18 cellular contexts compared by ENCODE assay signal in genomic region chr1:57796609-57797008, GRCh38.
DNase-seq lines count a peak whose midpoint lies in the region; ATAC-seq, FAIRE-seq and TF ChIP-seq lines count a peak whose summit lies in the region.
"Had no signal": no experiment of that assay in that cellular context is flagged by ENCODE, and none has a peak within 500 bp of the region (broad histone marks: within the 10 kb centered on the region; RNA-seq: fewer than 3 reads in every experiment).

No MANE protein-coding gene starts in this region.

- BruUV-seq in K562 (replicated peaks; lab: Mats Ljungman, UMichigan) = no TSS peak

- H3K4me3 ChIP-seq in NB4 (ENCODE audit: low read depth, low read length) (no peak overlapping the region), K562 (no peak overlapping the region)
- H3K4me3 ChIP-seq: body of pancreas, psoas muscle, testis had no signal

- no peaks in the 10 kb centered on the region for H3K4me1 Mint-ChIP-seq in natural killer cell treated with Interleukin-12 subunit alpha and Interleukin-12 subunit beta and Interleukin-15 and Interleukin-18, amount 100 ng/mL, for 72 hours (ENCODE audit: low read depth in 2 of 2)
- H3K4me1 Mint-ChIP-seq: IgD-negative memory B cell had no signal

- DNase-seq in EL (peak; percentile 17), NB4 (ENCODE audit: low read depth) (peak; percentile 28), K562 (ENCODE audit: extremely low read depth in 1 of 4, low spot score in 3 of 4) (peak in 1 of 4 experiments; percentile 4), kidney glomerular epithelial cell (lab: John Stamatoyannopoulos, UW) (peak; percentile 45), KBM-7 (no peak), NCI-H2227 treated with DMSO at 0.1 percent for 48 hours (lab: John Stamatoyannopoulos, UW) (no peak)
- DNase-seq in natural killer cell treated with Interleukin-12 subunit alpha and Interleukin-12 subunit beta and Interleukin-15 and Interleukin-18, amount 100 ng/mL, for 72 hours (ENCODE audit: low spot score) = no peak
- no peak for DNase-seq in activated T-cell treated with anti-CD3 and anti-CD28 coated beads, Interleukin-2, amount 50 U/mL, for 48 hours
- DNase-seq: activated CD4-positive, alpha-beta T cell treated with anti-CD3 and anti-CD28 coated beads, Interleukin-2, amount 50 U/mL, for 4 hours; activated gamma-delta T cell; body of pancreas; DMS 273 treated with DMSO at 0.1 percent for 48 hours; effector memory CD4-positive, alpha-beta T cell; glutamatergic neuron; NCI-H526 treated with DMSO at 0.1 percent for 48 hours; psoas muscle; testis had no signal

- H3K27me3 ChIP-seq in K562 (ENCODE audit: control insufficient read depth in 2 of 2, insufficient read depth in 2 of 2, low read length in 2 of 2) = no peaks in the 10 kb centered on the region
- H3K27me3 ChIP-seq: body of pancreas, testis had no signal

- H3K27me3 Mint-ChIP-seq in natural killer cell treated with Interleukin-12 subunit alpha and Interleukin-12 subunit beta and Interleukin-15 and Interleukin-18, amount 100 ng/mL, for 72 hours = peaks cover 15 to 17% of the 10 kb centered on the region in 2 donors

- POLR2A ChIA-PET in K562 (lab: Yijun Ruan, JAX) = no interaction called here

- no peak overlapping the region for H3K9ac ChIP-seq in K562 (ENCODE audit: insufficient read depth in 1 of 2, low read depth in 2 of 2, low read length in 2 of 2)

- no peaks in the 10 kb centered on the region for H3K9me1 ChIP-seq in K562 (ENCODE audit: control insufficient read depth, insufficient read depth, low read length)

- TF ChIP-seq POLR2A in NB4 (IDR thresholded peaks at IDR 0.05; ENCODE audit: extremely low read depth, insufficient read length) (no peak), K562 (conservative IDR thresholded peaks at IDR 0.05) (no peak)

- TF ChIP-seq RAD21 in K562 (CRISPR knock-in tag; conservative IDR thresholded peaks at IDR 0.05 in 1 of 2, IDR thresholded peaks at IDR 0.05 in 1 of 2) = no peak

- no peaks in the 10 kb centered on the region for H4K20me1 ChIP-seq in K562 (replicated peaks; ENCODE audit: control insufficient read depth, insufficient read depth, low read length)

- intact Hi-C loops in K562 (cut with micrococcal nuclease) = no loop called here

- H3K79me2 ChIP-seq in K562 (ENCODE audit: control insufficient read depth, insufficient read depth, low read length) = no peaks in the 10 kb centered on the region

- 0 out of 3 replicates have a peak, but pooled peaks have one; percentile 34 for ATAC-seq in K562
- no peak for ATAC-seq in natural killer cell treated with Interleukin-12 subunit alpha and Interleukin-12 subunit beta and Interleukin-15 and Interleukin-18, amount 100 ng/mL, for 72 hours
- ATAC-seq: body of pancreas, psoas muscle had no signal

- H3K4me3 Mint-ChIP-seq in natural killer cell treated with Interleukin-12 subunit alpha and Interleukin-12 subunit beta and Interleukin-15 and Interleukin-18, amount 100 ng/mL, for 72 hours = no peak overlapping the region
- H3K4me3 Mint-ChIP-seq: IgD-negative memory B cell had no signal

- no peak overlapping the region for H2AFZ ChIP-seq in K562 (ENCODE audit: low read depth, low read length)

- no peaks in the 10 kb centered on the region; a peak in 1 of 5 replicates for H3K4me1 ChIP-seq in K562 (replicated peaks in 1 of 2; ENCODE audit: control insufficient read depth in 2 of 2, insufficient read depth in 2 of 2, low read length in 2 of 2)
- H3K4me1 ChIP-seq: body of pancreas, psoas muscle, testis had no signal

- no peaks in the 10 kb centered on the region for H3K9me3 ChIP-seq in K562 (replicated peaks; ENCODE audit: control insufficient read depth, insufficient read depth, low read depth, low read length)
- H3K9me3 ChIP-seq: body of pancreas, psoas muscle, testis had no signal

- TF ChIP-seq CTCF in NB4 (IDR thresholded peaks at IDR 0.05; ENCODE audit: low read depth, low read length) (no peak), K562 (IDR thresholded peaks at IDR 0.05 in 2 of 3, conservative IDR thresholded peaks at IDR 0.05 in 1 of 3; ENCODE audit: insufficient read depth in 2 of 3, low read depth in 1 of 3, low read length in 3 of 3) (no peak)

- no peak overlapping the region for H3K4me2 ChIP-seq in K562 (ENCODE audit: insufficient read depth, low read length)

- no peak for TF ChIP-seq EP300 in K562 (IDR thresholded peaks at IDR 0.05; ENCODE audit: low read length)

- no peaks in the 10 kb centered on the region for H3K36me3 ChIP-seq in K562 (ENCODE audit: control insufficient read depth, insufficient read depth, low read length)

- in situ Hi-C loops in K562 (cut with MboI) (no loop called here), KBM-7 (cut with MboI; ENCODE audit: low pct_unique_long_range_greater_than_20kb, low sequenced_read_pairs) (no loop called here)

- FAIRE-seq in K562 (lab: Jason Lieb, UNC) = no peak

- no peak overlapping the region for H3K27ac ChIP-seq in K562 (ENCODE audit: extremely low read depth, low read depth, low read length)
- H3K27ac ChIP-seq: body of pancreas, psoas muscle, testis had no signal

- no peak overlapping the region for H3K27ac Mint-ChIP-seq in natural killer cell treated with Interleukin-12 subunit alpha and Interleukin-12 subunit beta and Interleukin-15 and Interleukin-18, amount 100 ng/mL, for 72 hours

- H3K9me3 Mint-ChIP-seq in natural killer cell treated with Interleukin-12 subunit alpha and Interleukin-12 subunit beta and Interleukin-15 and Interleukin-18, amount 100 ng/mL, for 72 hours = no peaks in the 10 kb centered on the region

- CTCF ChIA-PET in K562 (lab: Yijun Ruan, JAX; ENCODE audit: low intra/inter-chr PET ratio) = no interaction called here

- 4% methylated on average over 2 of the region's 2 CpGs for WGBS in K562 (ENCODE audit: insufficient coverage, low coverage, missing lambda C conversion rate)

- H3K36me3 Mint-ChIP-seq in natural killer cell treated with Interleukin-12 subunit alpha and Interleukin-12 subunit beta and Interleukin-15 and Interleukin-18, amount 100 ng/mL, for 72 hours = no peaks in the 10 kb centered on the region
- H3K36me3 Mint-ChIP-seq: IgD-negative memory B cell had no signal

TF ChIP-seq in K562, 482 proteins besides CTCF, POLR2A, EP300 and RAD21:
- TF ChIP-seq GABPA (tag; conservative IDR thresholded peaks at IDR 0.05; ENCODE audit: low read depth) (peak; percentile 44; the same call in 1 of the 2 replicates), JUND (IDR thresholded peaks at IDR 0.05; ENCODE audit: borderline replicate concordance, low read depth, low read length) (0 out of 2 replicates have a peak, but pooled peaks have one; percentile 16), JUND (tag; IDR thresholded peaks at IDR 0.05; ENCODE audit: borderline replicate concordance, low read depth, low read length) (no peak)
- TF ChIP-seq, protein P1, sequence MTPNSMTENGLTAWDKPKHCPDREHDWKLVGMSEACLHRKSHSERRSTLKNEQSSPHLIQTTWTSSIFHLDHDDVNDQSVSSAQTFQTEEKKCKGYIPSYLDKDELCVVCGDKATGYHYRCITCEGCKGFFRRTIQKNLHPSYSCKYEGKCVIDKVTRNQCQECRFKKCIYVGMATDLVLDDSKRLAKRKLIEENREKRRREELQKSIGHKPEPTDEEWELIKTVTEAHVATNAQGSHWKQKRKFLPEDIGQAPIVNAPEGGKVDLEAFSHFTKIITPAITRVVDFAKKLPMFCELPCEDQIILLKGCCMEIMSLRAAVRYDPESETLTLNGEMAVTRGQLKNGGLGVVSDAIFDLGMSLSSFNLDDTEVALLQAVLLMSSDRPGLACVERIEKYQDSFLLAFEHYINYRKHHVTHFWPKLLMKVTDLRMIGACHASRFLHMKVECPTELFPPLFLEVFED (CRISPR knock-in tag; conservative IDR thresholded peaks at IDR 0.05) = no peak
TF ChIP-seq in K562: peak in this region for 2.

Comparison
In these comparisons a context has a peak if more than half of its experiments do, and no peak if none do; other contexts are left out.
1. DNase-seq: peak in EL (single experiment), NB4 (single experiment) and kidney glomerular epithelial cell (single experiment); none in KBM-7 (single experiment), natural killer cell treated with Interleukin-12 subunit alpha and Interleukin-12 subunit beta and Interleukin-15 and Interleukin-18, amount 100 ng/mL, for 72 hours (single experiment), NCI-H2227 treated with DMSO at 0.1 percent for 48 hours (single experiment) and activated T-cell treated with anti-CD3 and anti-CD28 coated beads, Interleukin-2, amount 50 U/mL, for 48 hours (0 of 2).